Comparison of ENCODE assay signal across 22 cellular contexts in genomic region chr2:70536517-70537060, GRCh38.
"Had no signal": no experiment of that assay in that cellular context is flagged by ENCODE, and none has a peak within 500 bp of the region (broad histone marks: within the 10 kb centered on the region; RNA-seq: fewer than 3 reads in every experiment).

No MANE protein-coding gene starts in this region.

- H3K4me3 Mint-ChIP-seq: activated CD4-positive, alpha-beta T cell treated with anti-CD3 and anti-CD28 coated beads, Interleukin-2, amount 10 ng/mL, durations not matched to agents 7 days and 5 days; activated CD8-positive, alpha-beta T cell treated with anti-CD3 and anti-CD28 coated beads, Interleukin-2, amount 10 ng/mL, durations not matched to agents 7 days and 5 days; activated T-cell treated with anti-CD3 and anti-CD28 coated beads, Interleukin-2, amount 50 U/mL, for 4 hours; natural killer cell; stimulated activated memory B cell treated with anti-CD40 and anti-IgM and Interleukin-4, amounts not matched to agents 10 μg/mL and 1 μg/mL and 100 μg/mL, for 72 hours; T-helper 2 cell treated with Interferon-gamma antibody and Interleukin-4, amounts not matched to agents 5 μg/mL and 100 μg/mL, for 36 hours had no signal

- H3K27ac Mint-ChIP-seq: activated CD4-positive, alpha-beta T cell treated with anti-CD3 and anti-CD28 coated beads, Interleukin-2, amount 10 ng/mL, durations not matched to agents 7 days and 5 days; activated CD8-positive, alpha-beta T cell treated with anti-CD3 and anti-CD28 coated beads, Interleukin-2, amount 10 ng/mL, durations not matched to agents 7 days and 5 days; natural killer cell; stimulated activated memory B cell treated with anti-CD40 and anti-IgM and Interleukin-4, amounts not matched to agents 10 μg/mL and 1 μg/mL and 100 μg/mL, for 72 hours; T-helper 2 cell treated with Interferon-gamma antibody and Interleukin-4, amounts not matched to agents 5 μg/mL and 100 μg/mL, for 36 hours had no signal

- H3K4me3 ChIP-seq: esophagus muscularis mucosa, heart right ventricle, pancreas, testis, upper lobe of left lung had no signal

- ATAC-seq: activated CD8-positive, alpha-beta T cell treated with anti-CD3 and anti-CD28 coated beads, Interleukin-2, amount 10 ng/mL, durations not matched to agents 7 days and 5 days; activated T-cell treated with anti-CD3 and anti-CD28 coated beads, Interleukin-2, amount 50 U/mL, for 4 hours; heart right ventricle; left ventricle myocardium superior; natural killer cell; pancreas; sciatic nerve; stimulated activated memory B cell treated with anti-CD40 and anti-IgM and Interleukin-4, amounts not matched to agents 10 μg/mL and 1 μg/mL and 100 μg/mL, for 72 hours had no signal

- FAIRE-seq: pancreas had no signal

- DNase-seq: activated CD4-positive, alpha-beta T cell treated with anti-CD3 and anti-CD28 coated beads, Interleukin-2, amount 10 ng/mL, durations not matched to agents 7 days and 5 days; activated CD4-positive, CD25-positive, alpha-beta regulatory T cell; activated CD8-positive, alpha-beta T cell treated with anti-CD3 and anti-CD28 coated beads, Interleukin-2, amount 10 ng/mL, durations not matched to agents 7 days and 5 days; activated effector memory CD4-positive, alpha-beta T cell treated with anti-CD3 and anti-CD28 coated beads, Interleukin-2, amount 50 U/mL, for 16 hours; activated naive CD4-positive, alpha-beta T cell treated with anti-CD3 and anti-CD28 coated beads, Interleukin-2, amount 50 U/mL, for 16 hours; activated T-cell treated with anti-CD3 and anti-CD28 coated beads, Interleukin-2, amount 50 U/mL, for 4 hours; aorta; brain microvascular endothelial cell; cerebellar nuclear complex; cortex of kidney; heart right ventricle; left ventricle myocardium superior; mesendoderm; natural killer cell; pancreas; stimulated activated CD4-positive, alpha-beta T cell treated with anti-CD3 and anti-CD28 coated beads, Interleukin-4, amount 100 ng/mL, for 24 hours; testis; upper lobe of left lung had no signal
